In genomic region chr13:74056829-74057564, GRCh38 we compare ENCODE assay signal across 12 cellular contexts.
DNase-seq lines count a peak whose midpoint lies in the region; ATAC-seq, FAIRE-seq and TF ChIP-seq lines count a peak whose summit lies in the region.
"Had no signal": no experiment of that assay in that cellular context is flagged by ENCODE, and none has a peak within 500 bp of the region (broad histone marks: within the 10 kb centered on the region; RNA-seq: fewer than 3 reads in every experiment).

No MANE protein-coding gene starts in this region.

- H3K4me3 ChIP-seq in keratinocyte (ENCODE audit: control insufficient read depth in 2 of 3, extremely low read depth in 1 of 3, insufficient read depth in 2 of 3, low read depth in 1 of 3, low read length in 3 of 3): no peak overlapping the region
- no peak overlapping the region for H3K4me3 ChIP-seq in testis
- H3K4me3 ChIP-seq: A549 had no signal

- H3K9me1 ChIP-seq in keratinocyte (ENCODE audit: control insufficient read depth, extremely low read depth, insufficient read depth, low read length): no peaks in the 10 kb centered on the region

- DNase-seq in NCI-H146 (lab: John Stamatoyannopoulos, UW): peak; percentile 31
- no peak for DNase-seq in NCI-H146 treated with DMSO at 0.1 percent for 48 hours (lab: John Stamatoyannopoulos, UW; ENCODE audit: unreplicated experiment)
- no peak for DNase-seq in activated B cell treated with CpG ODN at 0.5 μM for 24 hours
- DNase-seq in keratinocyte (ENCODE audit: low read depth, low spot score): no peak
- DNase-seq in testis: peak; percentile 62
- DNase-seq in germinal center (ENCODE audit: low spot score): no peak
- no peak for DNase-seq in activated CD4-positive, alpha-beta T cell treated with anti-CD3 and anti-CD28 coated beads for 36 hours
- DNase-seq: dermis blood vessel endothelial cell, KBM-7, RPMI8226 had no signal

- dilution Hi-C loops in keratinocyte (cut with MboI; ENCODE audit: extremely low pct_ligation_motif_present, low sequenced_read_pairs): no loop called here

- TF ChIP-seq POLR2A in testis (IDR thresholded peaks at IDR 0.05): no peak

- H3K4me1 ChIP-seq in keratinocyte (ENCODE audit: control insufficient read depth, extremely low read depth, insufficient read depth, low read length): peaks cover 4% of the 10 kb centered on the region
- H3K4me1 ChIP-seq in testis: peaks cover 12% of the 10 kb centered on the region
- H3K4me1 ChIP-seq: A549 had no signal

- intact Hi-C loops in activated B cell treated with CpG ODN at 0.5 μM for 24 hours (cut with micrococcal nuclease) (no loop called here), testis (cut with DNase I; ENCODE audit: low total_unique reads) (no loop called here)
- intact Hi-C loops in activated CD4-positive, alpha-beta T cell treated with anti-CD3 and anti-CD28 coated beads for 36 hours (cut with DNase I, micrococcal nuclease): no loop called here

- no peaks in the 10 kb centered on the region for H4K20me1 ChIP-seq in keratinocyte (ENCODE audit: control insufficient read depth, extremely low read depth, insufficient read depth, low read length)

- no peak overlapping the region for H3K9ac ChIP-seq in keratinocyte (ENCODE audit: control insufficient read depth, extremely low read depth, insufficient read depth, low read length)

- peaks cover 5% of the 10 kb centered on the region for H3K79me2 ChIP-seq in keratinocyte (ENCODE audit: control insufficient read depth, insufficient read depth, low read length)

- no peaks in the 10 kb centered on the region for H3K27me3 ChIP-seq in keratinocyte (ENCODE audit: control insufficient read depth, extremely low read depth, insufficient read depth, low read length)
- H3K27me3 ChIP-seq in testis: no peaks in the 10 kb centered on the region

- H3K36me3 Mint-ChIP-seq in activated B cell treated with CpG ODN at 0.5 μM for 24 hours (ENCODE audit: low read depth): peaks cover 12% of the 10 kb centered on the region
- peaks cover 18% of the 10 kb centered on the region for H3K36me3 Mint-ChIP-seq in activated CD4-positive, alpha-beta T cell treated with anti-CD3 and anti-CD28 coated beads for 36 hours (ENCODE audit: low read depth)

- peak overlapping the region; percentile 14 for H3K4me2 ChIP-seq in keratinocyte (ENCODE audit: control insufficient read depth, extremely low read depth, insufficient read depth, low read depth, low read length)
- H3K4me2 ChIP-seq: A549 had no signal

- POLR2A ChIA-PET in activated B cell treated with CpG ODN at 0.5 μM for 24 hours (lab: Charles Lee): interaction anchor here (0.7 kb wide), 1 partner anchor 10 kb away, joined by 10 read pairs; no protein-coding TSS in a partner anchor
- POLR2A ChIA-PET in activated CD4-positive, alpha-beta T cell treated with anti-CD3 and anti-CD28 coated beads for 36 hours (lab: Charles Lee): no interaction called here

- H3K9me3 ChIP-seq in keratinocyte (ENCODE audit: control insufficient read depth, low read depth, low read length) (no peaks in the 10 kb centered on the region), testis (no peaks in the 10 kb centered on the region)
- H3K9me3 ChIP-seq: A549 had no signal

- 34 to 38% methylated on average over 5 of the region's 5 CpGs for WGBS in testis, 2 donors

- CTCF ChIA-PET in activated B cell treated with CpG ODN at 0.5 μM for 24 hours (lab: Charles Lee): interaction anchor here (0.8 kb wide), 1 partner anchor 230 kb away, joined by 3 read pairs; no protein-coding TSS in a partner anchor
- CTCF ChIA-PET in activated CD4-positive, alpha-beta T cell treated with anti-CD3 and anti-CD28 coated beads for 36 hours (lab: Charles Lee): interaction anchor here (0.8 kb wide), 1 partner anchor 221 kb away, joined by 3 read pairs; no protein-coding TSS in a partner anchor

- H3K27ac Mint-ChIP-seq in activated B cell treated with CpG ODN at 0.5 μM for 24 hours: peak overlapping the region; percentile 44
- no peak overlapping the region for H3K27ac Mint-ChIP-seq in activated CD4-positive, alpha-beta T cell treated with anti-CD3 and anti-CD28 coated beads for 36 hours

- H3K27ac ChIP-seq in keratinocyte (ENCODE audit: control insufficient read depth, insufficient read depth, low read length) (no peak overlapping the region), testis (peak overlapping the region; percentile 12 to 38)
- H3K27ac ChIP-seq: A549 had no signal

- ATAC-seq in activated B cell treated with CpG ODN at 0.5 μM for 24 hours (ENCODE audit: low read depth): no peak
- ATAC-seq in activated CD4-positive, alpha-beta T cell treated with anti-CD3 and anti-CD28 coated beads for 36 hours: no peak
- ATAC-seq in HG03469 (IDR thresholded peaks at IDR 0.05; ENCODE audit: unreplicated experiment): no peak
- ATAC-seq: A549 had no signal

- peak overlapping the region; percentile 64 for H2AFZ ChIP-seq in keratinocyte (ENCODE audit: control insufficient read depth, low read length)

- peaks cover 84% of the 10 kb centered on the region for H3K4me1 Mint-ChIP-seq in activated B cell treated with CpG ODN at 0.5 μM for 24 hours
- H3K4me1 Mint-ChIP-seq in activated CD4-positive, alpha-beta T cell treated with anti-CD3 and anti-CD28 coated beads for 36 hours: peaks cover 77% of the 10 kb centered on the region

- no peak overlapping the region for H3K4me3 Mint-ChIP-seq in activated B cell treated with CpG ODN at 0.5 μM for 24 hours
- H3K4me3 Mint-ChIP-seq in activated CD4-positive, alpha-beta T cell treated with anti-CD3 and anti-CD28 coated beads for 36 hours: no peak overlapping the region

- H3K36me3 ChIP-seq in keratinocyte (ENCODE audit: control insufficient read depth in 2 of 2, extremely low read depth in 1 of 2, insufficient read depth in 2 of 2, low read length in 2 of 2) (no peaks in the 10 kb centered on the region), testis (ENCODE audit: low read depth, missing control alignments) (no peaks in the 10 kb centered on the region)

- peak; percentile 46 for FAIRE-seq in keratinocyte (lab: Jason Lieb, UNC)
- FAIRE-seq: A549 had no signal

- no peaks in the 10 kb centered on the region for H3K27me3 Mint-ChIP-seq in activated B cell treated with CpG ODN at 0.5 μM for 24 hours
- H3K27me3 Mint-ChIP-seq in activated CD4-positive, alpha-beta T cell treated with anti-CD3 and anti-CD28 coated beads for 36 hours: no peaks in the 10 kb centered on the region

- no peak for TF ChIP-seq CTCF in activated B cell treated with CpG ODN at 0.5 μM for 24 hours (IDR thresholded peaks at IDR 0.05)
- no peak for TF ChIP-seq CTCF in keratinocyte (optimal IDR thresholded peaks at IDR 0.05 in 1 of 3, IDR thresholded peaks at IDR 0.05 in 1 of 3, conservative IDR thresholded peaks at IDR 0.05 in 1 of 3; ENCODE audit: extremely low read depth in 1 of 3, insufficient read depth in 2 of 3, low read length in 3 of 3)
- no peak for TF ChIP-seq CTCF in testis (IDR thresholded peaks at IDR 0.05)

- H3K9me3 Mint-ChIP-seq in activated B cell treated with CpG ODN at 0.5 μM for 24 hours: peaks cover 12% of the 10 kb centered on the region
- peaks cover 4% of the 10 kb centered on the region for H3K9me3 Mint-ChIP-seq in activated CD4-positive, alpha-beta T cell treated with anti-CD3 and anti-CD28 coated beads for 36 hours (ENCODE audit: low read depth)

Comparison
In these comparisons a context has a peak if more than half of its experiments do, and no peak if none do; other contexts are left out.
1. DNase-seq: peak in NCI-H146 (single experiment) and testis (single experiment); none in NCI-H146 treated with DMSO at 0.1 percent for 48 hours (single experiment), activated B cell treated with CpG ODN at 0.5 μM for 24 hours (single experiment), keratinocyte (single experiment), germinal center (single experiment) and activated CD4-positive, alpha-beta T cell treated with anti-CD3 and anti-CD28 coated beads for 36 hours (single experiment).